1 cellular context compared by ENCODE assay signal in genomic region chr19:48108997-48109782, GRCh38.
TF ChIP-seq lines count a peak whose summit lies in the region.

No MANE protein-coding gene starts in this region.

TF ChIP-seq in SK-N-SH, 30 proteins besides CTCF, POLR2A, EP300 and RAD21 (continued from another document):
- TF ChIP-seq FOSL2 (IDR thresholded peaks at IDR 0.05; ENCODE audit: borderline replicate concordance, low read depth), result no peak
- TF ChIP-seq JUND (IDR thresholded peaks at IDR 0.05), result no peak
- TF ChIP-seq NRF1 (IDR thresholded peaks at IDR 0.05; ENCODE audit: low read depth, low read length), result no peak
- TF ChIP-seq ZBTB33 (IDR thresholded peaks at IDR 0.05; ENCODE audit: borderline replicate concordance, low read depth), result no peak
